ENCODE assay signal across 13 cellular contexts in genomic region chr19:49848938-49849337, GRCh38. TPM values are rescaled to one million over a fixed set of nuclear protein-coding genes. Genes with fewer than 3 reads are reported as not detected.
DNase-seq lines count a peak whose midpoint lies in the region; ATAC-seq and TF ChIP-seq lines count a peak whose summit lies in the region.
"Had no signal": no experiment of that assay in that cellular context is flagged by ENCODE, and none has a peak within 500 bp of the region (broad histone marks: within the 10 kb centered on the region; RNA-seq: fewer than 3 reads in every experiment).

No MANE protein-coding gene starts in this region.

- H3K4me3 ChIP-seq in PC-9 (no peak overlapping the region; the same call in 1 of the 2 replicates), right cardiac atrium (ENCODE audit: low read length) (no peak overlapping the region)
- H3K4me3 ChIP-seq: uterus had no signal

- intact Hi-C loops in activated naive CD4-positive, alpha-beta T cell treated with anti-CD3 and anti-CD28 coated beads for 36 hours (cut with micrococcal nuclease), result no loop called here
- intact Hi-C loops in PC-9 (cut with micrococcal nuclease; ENCODE audit: unreplicated experiment) (loop anchor here (1.0 kb wide), 1 partner anchor 172 kb away; the partner anchor contains the start of gene PRMT1), right cardiac atrium (cut with DNase I) (no loop called here), sciatic nerve (cut with DNase I) (no loop called here)

- no peaks in the 10 kb centered on the region for H3K36me3 ChIP-seq in PC-9 (ENCODE audit: low read depth)
- H3K36me3 ChIP-seq: uterus had no signal

- peaks cover 57% of the 10 kb centered on the region; the same call in 1 of the 2 replicates for H3F3A ChIP-seq in PC-9 (ENCODE audit: insufficient read depth, low read depth)

- H3K79me2 ChIP-seq in PC-9 (ENCODE audit: low read depth), result peaks cover 39% of the 10 kb centered on the region

- H3K27me3 ChIP-seq in PC-9 (ENCODE audit: insufficient read depth, low read depth) (no peaks in the 10 kb centered on the region), right cardiac atrium (ENCODE audit: control insufficient read depth, insufficient read depth) (no peaks in the 10 kb centered on the region)
- H3K27me3 ChIP-seq: uterus had no signal

- H3K9me2 ChIP-seq in PC-9 (ENCODE audit: insufficient read depth), result no peaks in the 10 kb centered on the region

- DNase-seq in activated naive CD4-positive, alpha-beta T cell treated with anti-CD3 and anti-CD28 coated beads, Interleukin-2, amount 10 ng/mL, durations not matched to agents 7 days and 5 days, result no peak
- no peak for DNase-seq in activated naive CD4-positive, alpha-beta T cell treated with anti-CD3 and anti-CD28 coated beads for 36 hours
- DNase-seq in PC-9 (no peak), chondrocyte (ENCODE audit: low spot score) (no peak), type B pancreatic cell (ENCODE audit: extremely low spot score, unreplicated experiment) (no peak), right cardiac atrium (no peak), sciatic nerve (ENCODE audit: low spot score) (no peak)
- DNase-seq: cortex of kidney, MM.1S, Right ventricle myocardium superior, uterus had no signal

- no peak for TF ChIP-seq CTCF in PC-9 (conservative IDR thresholded peaks at IDR 0.05)
- no peak for TF ChIP-seq CTCF in chondrocyte (IDR thresholded peaks at IDR 0.05)
- no peak for TF ChIP-seq CTCF in type B pancreatic cell (conservative IDR thresholded peaks at IDR 0.05)

- no peak overlapping the region for H2AFZ ChIP-seq in PC-9

- H3K36me3 Mint-ChIP-seq in activated naive CD4-positive, alpha-beta T cell treated with anti-CD3 and anti-CD28 coated beads, Interleukin-2, amount 10 ng/mL, durations not matched to agents 7 days and 5 days, result peaks cover 11% of the 10 kb centered on the region
- no peaks in the 10 kb centered on the region for H3K36me3 Mint-ChIP-seq in activated naive CD4-positive, alpha-beta T cell treated with anti-CD3 and anti-CD28 coated beads for 36 hours (ENCODE audit: low read depth)
- H3K36me3 Mint-ChIP-seq in chondrocyte (ENCODE audit: low read depth) (peaks cover 5% of the 10 kb centered on the region), type B pancreatic cell (peaks cover 21% of the 10 kb centered on the region)

- peaks cover 22% of the 10 kb centered on the region for H4K20me1 ChIP-seq in PC-9 (ENCODE audit: insufficient read depth)

- no peak for ATAC-seq in HG02884 (IDR thresholded peaks at IDR 0.05; ENCODE audit: unreplicated experiment)
- no peak for ATAC-seq in right cardiac atrium
- ATAC-seq in sciatic nerve, result no peak
- ATAC-seq: activated CD4-positive, CD25-positive, alpha-beta regulatory T cell treated with anti-CD3 and anti-CD28 coated beads, Interleukin-2, amount 50 U/mL, for 24 hours had no signal

- H3K27ac Mint-ChIP-seq in activated naive CD4-positive, alpha-beta T cell treated with anti-CD3 and anti-CD28 coated beads, Interleukin-2, amount 10 ng/mL, durations not matched to agents 7 days and 5 days, result peak overlapping the region; percentile 77
- no peak overlapping the region for H3K27ac Mint-ChIP-seq in activated naive CD4-positive, alpha-beta T cell treated with anti-CD3 and anti-CD28 coated beads for 36 hours
- H3K27ac Mint-ChIP-seq in chondrocyte (ENCODE audit: unreplicated experiment) (peak overlapping the region; percentile 87), type B pancreatic cell (peak overlapping the region; percentile 75)

- H3K4me3 Mint-ChIP-seq in activated naive CD4-positive, alpha-beta T cell treated with anti-CD3 and anti-CD28 coated beads, Interleukin-2, amount 10 ng/mL, durations not matched to agents 7 days and 5 days, result peak overlapping the region; percentile 60
- no peak overlapping the region for H3K4me3 Mint-ChIP-seq in activated naive CD4-positive, alpha-beta T cell treated with anti-CD3 and anti-CD28 coated beads for 36 hours
- H3K4me3 Mint-ChIP-seq in chondrocyte (ENCODE audit: unreplicated experiment) (peak overlapping the region; percentile 41), type B pancreatic cell (peak overlapping the region; percentile 80)

- CTCF ChIA-PET in activated naive CD4-positive, alpha-beta T cell treated with anti-CD3 and anti-CD28 coated beads, Interleukin-2, amount 10 ng/mL, durations not matched to agents 7 days and 5 days (lab: Charles Lee), result interaction anchor here (1.2 kb wide), 1 partner anchor 131 kb away, joined by 3 read pairs; no protein-coding TSS in a partner anchor
- CTCF ChIA-PET in activated naive CD4-positive, alpha-beta T cell treated with anti-CD3 and anti-CD28 coated beads for 36 hours (lab: Charles Lee), result interaction anchor here (0.5 kb wide), 1 partner anchor 169 kb away, joined by 3 read pairs; no protein-coding TSS in a partner anchor
- CTCF ChIA-PET in PC-9 (lab: Charles Lee), result no interaction called here

- peaks cover 40% of the 10 kb centered on the region for H3K4me1 Mint-ChIP-seq in activated naive CD4-positive, alpha-beta T cell treated with anti-CD3 and anti-CD28 coated beads, Interleukin-2, amount 10 ng/mL, durations not matched to agents 7 days and 5 days
- peaks cover 38% of the 10 kb centered on the region for H3K4me1 Mint-ChIP-seq in activated naive CD4-positive, alpha-beta T cell treated with anti-CD3 and anti-CD28 coated beads for 36 hours (ENCODE audit: low read depth)
- H3K4me1 Mint-ChIP-seq in chondrocyte (ENCODE audit: low read depth) (peaks cover 52% of the 10 kb centered on the region), type B pancreatic cell (ENCODE audit: unreplicated experiment) (peaks cover 18% of the 10 kb centered on the region)

- WGBS in right cardiac atrium, result 90% methylated on average over 3 of the region's 3 CpGs

- POLR2A ChIA-PET in PC-9 (lab: Charles Lee; ENCODE audit: unreplicated experiment), result interaction anchor here (0.5 to 1.1 kb wide), 3 partner anchors 17 to 368 kb away, joined by 3 to 7 read pairs (median 3); no protein-coding TSS in a partner anchor

- peaks cover 22% of the 10 kb centered on the region for H3K27me3 Mint-ChIP-seq in activated naive CD4-positive, alpha-beta T cell treated with anti-CD3 and anti-CD28 coated beads, Interleukin-2, amount 10 ng/mL, durations not matched to agents 7 days and 5 days
- H3K27me3 Mint-ChIP-seq in activated naive CD4-positive, alpha-beta T cell treated with anti-CD3 and anti-CD28 coated beads for 36 hours (ENCODE audit: low read depth), result no peaks in the 10 kb centered on the region
- H3K27me3 Mint-ChIP-seq in chondrocyte (ENCODE audit: low read depth) (no peaks in the 10 kb centered on the region), type B pancreatic cell (no peaks in the 10 kb centered on the region)

- H3K9me3 ChIP-seq in PC-9 (ENCODE audit: insufficient read depth, low read depth), result no peaks in the 10 kb centered on the region
- H3K9me3 ChIP-seq in right cardiac atrium (ENCODE audit: control insufficient read depth, low read length), result no peaks in the 10 kb centered on the region
- H3K9me3 ChIP-seq: uterus had no signal

- peaks cover 3% of the 10 kb centered on the region for H3K9me3 Mint-ChIP-seq in activated naive CD4-positive, alpha-beta T cell treated with anti-CD3 and anti-CD28 coated beads, Interleukin-2, amount 10 ng/mL, durations not matched to agents 7 days and 5 days
- peaks cover 12% of the 10 kb centered on the region for H3K9me3 Mint-ChIP-seq in activated naive CD4-positive, alpha-beta T cell treated with anti-CD3 and anti-CD28 coated beads for 36 hours
- peaks cover 9% of the 10 kb centered on the region for H3K9me3 Mint-ChIP-seq in chondrocyte (ENCODE audit: low read depth)
- H3K9me3 Mint-ChIP-seq in type B pancreatic cell, result peaks cover 3% of the 10 kb centered on the region

- H3K4me1 ChIP-seq in PC-9 (replicated peaks; ENCODE audit: insufficient read depth) (peaks cover 37% of the 10 kb centered on the region), right cardiac atrium (ENCODE audit: control insufficient read depth, insufficient read depth, low read length) (peaks cover 6% of the 10 kb centered on the region)

- BruUV-seq in PC-9 (replicated peaks; lab: Mats Ljungman, UMichigan), result no TSS peak

- H3K27ac ChIP-seq in PC-9 (peak overlapping the region; percentile 43), right cardiac atrium (ENCODE audit: low read length) (no peak overlapping the region)
- H3K27ac ChIP-seq: uterus had no signal

- peak overlapping the region; percentile 35 for H3K4me2 ChIP-seq in PC-9

RNA-seq across cellular contexts. Expression of gene PTOV1, which starts 2.0 kb away (rescaled TPM):
- total RNA-seq in activated naive CD4-positive, alpha-beta T cell treated with anti-CD3 and anti-CD28 coated beads for 36 hours, result 10 to 100 TPM; 66.0 to 68.0 TPM
- 151 and 155 TPM in 2 replicates for total RNA-seq in PC-9 (2021)
- 168 to 229 TPM (median 170 TPM) in 3 replicates for total RNA-seq in chondrocyte
- 248 and 388 TPM in 2 replicates for total RNA-seq in type B pancreatic cell (ENCODE audit: low replicate concordance)
- 100 to 1,000 TPM; 127 to 146 (median 141) TPM for total RNA-seq in right cardiac atrium
- polyA plus RNA-seq in right cardiac atrium, result 134 TPM
- 143 TPM for total RNA-seq in sciatic nerve

RNA-seq across cellular contexts. Expression of gene PNKP, which starts 18.4 kb away (rescaled TPM):
- 10 to 100 TPM; 64.4 to 65.9 TPM for total RNA-seq in activated naive CD4-positive, alpha-beta T cell treated with anti-CD3 and anti-CD28 coated beads for 36 hours
- 82.7 and 85.6 TPM in 2 replicates for total RNA-seq in PC-9 (2021)
- total RNA-seq in chondrocyte, result 51.4 to 97.0 TPM (median 52.4 TPM) in 3 replicates
- 72.3 and 125 TPM in 2 replicates for total RNA-seq in type B pancreatic cell (ENCODE audit: low replicate concordance)
- total RNA-seq in right cardiac atrium, result 100 to 1,000 TPM in 1 of 4 donors, 10 to 100 TPM in 3; 38.6 to 144 (median 42.9) TPM
- 40.8 TPM for polyA plus RNA-seq in right cardiac atrium
- total RNA-seq in sciatic nerve, result 66.6 TPM

RNA-seq across cellular contexts. Expression of gene AKT1S1, which starts 28.2 kb away (rescaled TPM):
- 10 to 100 TPM; 13.3 to 14.2 TPM for total RNA-seq in activated naive CD4-positive, alpha-beta T cell treated with anti-CD3 and anti-CD28 coated beads for 36 hours
- 109 and 143 TPM in 2 replicates for total RNA-seq in PC-9 (2021)
- total RNA-seq in chondrocyte, result 52.0 to 70.5 TPM (median 55.8 TPM) in 3 replicates
- 35.8 and 40.1 TPM in 2 replicates for total RNA-seq in type B pancreatic cell (ENCODE audit: low replicate concordance)
- total RNA-seq in right cardiac atrium, result 10 to 100 TPM; 32.4 to 38.7 (median 36.4) TPM
- 40.2 TPM for polyA plus RNA-seq in right cardiac atrium
- total RNA-seq in sciatic nerve, result 36.6 TPM

RNA-seq across cellular contexts. Expression of gene TBC1D17, which starts 28.6 kb away (rescaled TPM):
- total RNA-seq in activated naive CD4-positive, alpha-beta T cell treated with anti-CD3 and anti-CD28 coated beads for 36 hours, result 10 to 100 TPM; 29.8 to 32.4 TPM
- total RNA-seq in PC-9 (2021), result 52.1 and 62.3 TPM in 2 replicates
- total RNA-seq in chondrocyte, result 36.3 to 45.3 TPM (median 44.8 TPM) in 3 replicates
- total RNA-seq in type B pancreatic cell (ENCODE audit: low replicate concordance), result 33.9 and 45.9 TPM in 2 replicates
- total RNA-seq in right cardiac atrium, result 10 to 100 TPM; 35.7 to 45.7 (median 42.1) TPM
- polyA plus RNA-seq in right cardiac atrium, result 35.6 TPM
- 64.8 TPM for total RNA-seq in sciatic nerve

RNA-seq across cellular contexts. Expression of gene MED25, which starts 30.8 kb away (rescaled TPM):
- total RNA-seq in activated naive CD4-positive, alpha-beta T cell treated with anti-CD3 and anti-CD28 coated beads for 36 hours, result 10 to 100 TPM; 32.4 to 39.2 TPM
- total RNA-seq in PC-9 (2021) (92.2 and 99.6 TPM in 2 replicates), chondrocyte (40.0 to 44.6 TPM (median 40.1 TPM) in 3 replicates), type B pancreatic cell (ENCODE audit: low replicate concordance) (88.5 and 88.9 TPM in 2 replicates), right cardiac atrium (10 to 100 TPM; 37.8 to 50.4 (median 43.1) TPM), sciatic nerve (39.7 TPM)
- 39.2 TPM for polyA plus RNA-seq in right cardiac atrium
